ENCODE assay signal across 14 cellular contexts in genomic region chr5:15620501-15620900, GRCh38.
DNase-seq lines count a peak whose midpoint lies in the region; ATAC-seq and TF ChIP-seq lines count a peak whose summit lies in the region.
"Had no signal": no experiment of that assay in that cellular context is flagged by ENCODE, and none has a peak within 500 bp of the region (broad histone marks: within the 10 kb centered on the region; RNA-seq: fewer than 3 reads in every experiment).

No MANE protein-coding gene starts in this region.

- in situ Hi-C loops in ACHN (cut with HindIII; ENCODE audit: low pct_ligation_motif_present, low pct_unique_long_range_greater_than_20kb, low sequenced_read_pairs), result no loop called here

- intact Hi-C loops in left lung (cut with DNase I), result no loop called here

- H3K36me3 Mint-ChIP-seq in activated CD4-positive, alpha-beta memory T cell treated with anti-CD3 and anti-CD28 coated beads, Interleukin-2, amount 10 ng/mL, durations not matched to agents 7 days and 5 days (ENCODE audit: low read depth), result no peaks in the 10 kb centered on the region

- no peak overlapping the region for H3K4me3 Mint-ChIP-seq in activated CD4-positive, alpha-beta memory T cell treated with anti-CD3 and anti-CD28 coated beads, Interleukin-2, amount 10 ng/mL, durations not matched to agents 7 days and 5 days

- H3K27ac Mint-ChIP-seq in activated CD4-positive, alpha-beta memory T cell treated with anti-CD3 and anti-CD28 coated beads, Interleukin-2, amount 10 ng/mL, durations not matched to agents 7 days and 5 days, result no peak overlapping the region

- no peak overlapping the region for H3K27ac ChIP-seq in left lung
- H3K27ac ChIP-seq: epithelial cell of prostate had no signal

- no peaks in the 10 kb centered on the region for H3K4me1 Mint-ChIP-seq in activated CD4-positive, alpha-beta memory T cell treated with anti-CD3 and anti-CD28 coated beads, Interleukin-2, amount 10 ng/mL, durations not matched to agents 7 days and 5 days

- no peaks in the 10 kb centered on the region for H3K9me3 ChIP-seq in left lung

- CTCF ChIA-PET in activated CD4-positive, alpha-beta memory T cell treated with anti-CD3 and anti-CD28 coated beads, Interleukin-2, amount 10 ng/mL, durations not matched to agents 7 days and 5 days (lab: Charles Lee), result no interaction called here

- no peaks in the 10 kb centered on the region for H3K36me3 ChIP-seq in left lung

- peak; percentile 48 for ATAC-seq in left lung
- ATAC-seq in HG02970 (IDR thresholded peaks at IDR 0.05; ENCODE audit: low FRiP score, unreplicated experiment), result no peak
- ATAC-seq: left colon had no signal

- no peaks in the 10 kb centered on the region for H3K27me3 Mint-ChIP-seq in activated CD4-positive, alpha-beta memory T cell treated with anti-CD3 and anti-CD28 coated beads, Interleukin-2, amount 10 ng/mL, durations not matched to agents 7 days and 5 days

- no peak for TF ChIP-seq CTCF in left lung (IDR thresholded peaks at IDR 0.05)

- POLR2A ChIA-PET in activated CD4-positive, alpha-beta memory T cell treated with anti-CD3 and anti-CD28 coated beads, Interleukin-2, amount 10 ng/mL, durations not matched to agents 7 days and 5 days (lab: Charles Lee), result no interaction called here

- no peak overlapping the region for H3K4me3 ChIP-seq in left lung

- no peaks in the 10 kb centered on the region for H3K4me1 ChIP-seq in left lung

- peak; percentile 5 for DNase-seq in ACHN
- peak; percentile 92 for DNase-seq in LHCN-M2 (ENCODE audit: low read depth)
- DNase-seq in dermis blood vessel endothelial cell, result peak; percentile 86
- no peak for DNase-seq in left lung
- DNase-seq in activated CD4-positive, alpha-beta memory T cell treated with anti-CD3 and anti-CD28 coated beads, Interleukin-2, amount 10 ng/mL, durations not matched to agents 7 days and 5 days, result no peak
- DNase-seq in DMS114 treated with DMSO at 0.1 percent for 48 hours (lab: John Stamatoyannopoulos, UW; ENCODE audit: unreplicated experiment), result no peak
- no peak for DNase-seq in NOMO-1 treated with DMSO at 0.1 percent for 48 hours (lab: John Stamatoyannopoulos, UW; ENCODE audit: unreplicated experiment)
- DNase-seq: activated naive CD4-positive, alpha-beta T cell treated with anti-CD3 and anti-CD28 coated beads, Interleukin-2, amount 50 U/mL, for 16 hours; AML-193; GDM1; left colon; NCI-H524 treated with DMSO at 0.1 percent for 48 hours had no signal

- no peaks in the 10 kb centered on the region for H3K27me3 ChIP-seq in left lung

- H3K9me3 Mint-ChIP-seq in activated CD4-positive, alpha-beta memory T cell treated with anti-CD3 and anti-CD28 coated beads, Interleukin-2, amount 10 ng/mL, durations not matched to agents 7 days and 5 days, result peaks cover 12% of the 10 kb centered on the region

Comparison
In these comparisons a context has a peak if more than half of its experiments do, and no peak if none do; other contexts are left out.
1. DNase-seq: peak in ACHN (single experiment), LHCN-M2 (single experiment) and dermis blood vessel endothelial cell (single experiment); none in left lung (0 of 2), activated CD4-positive, alpha-beta memory T cell treated with anti-CD3 and anti-CD28 coated beads, Interleukin-2, amount 10 ng/mL, durations not matched to agents 7 days and 5 days (single experiment), DMS114 treated with DMSO at 0.1 percent for 48 hours (single experiment) and NOMO-1 treated with DMSO at 0.1 percent for 48 hours (single experiment).